ENCODE assay signal across 12 cellular contexts in genomic region chr3:20023663-20024417, GRCh38. TPM values are rescaled to one million over a fixed set of nuclear protein-coding genes. Genes with fewer than 3 reads are reported as not detected.
DNase-seq lines count a peak whose midpoint lies in the region; ATAC-seq and TF ChIP-seq lines count a peak whose summit lies in the region.
"Had no signal": no experiment of that assay in that cellular context is flagged by ENCODE, and none has a peak within 500 bp of the region (broad histone marks: within the 10 kb centered on the region; RNA-seq: fewer than 3 reads in every experiment).

No MANE protein-coding gene starts in this region.

- no peak overlapping the region for H3K4me3 ChIP-seq in colonic mucosa
- H3K4me3 ChIP-seq: skin epidermis had no signal

- DNase-seq in NCI-H82 (lab: John Stamatoyannopoulos, UW), result peak; percentile 66
- DNase-seq in colonic mucosa, result peak; percentile 45
- peak; percentile 42 to 62 for DNase-seq in lung microvascular endothelial cell (ENCODE audit: low read depth in 2 of 2)
- DNase-seq in superior temporal gyrus (ENCODE audit: extremely low spot score), result peak; percentile 67
- no peak for DNase-seq in GM20000 (ENCODE audit: low spot score)
- no peak for DNase-seq in stimulated activated CD4-positive, alpha-beta T cell treated with anti-CD3 and anti-CD28 coated beads, Interleukin-12 subunit alpha, Interleukin-12 subunit beta, amount 100 ng/mL, for 4 hours
- no peak for DNase-seq in GM03348 (ENCODE audit: low spot score)
- DNase-seq: NCI-H2227 treated with DMSO at 0.1 percent for 48 hours had no signal

- TF ChIP-seq CTCF in colonic mucosa (IDR thresholded peaks at IDR 0.05) (no peak), GM20000 (IDR thresholded peaks at IDR 0.05; ENCODE audit: extremely low read depth, missing control alignments) (no peak)

- H3K27me3 ChIP-seq in colonic mucosa, result no peaks in the 10 kb centered on the region

- intact Hi-C loops in colonic mucosa (cut with DNase I), result no loop called here

- no peak overlapping the region for H3K27ac ChIP-seq in colonic mucosa

- ATAC-seq in HG03442 (IDR thresholded peaks at IDR 0.05; ENCODE audit: unreplicated experiment), result no peak

- no peaks in the 10 kb centered on the region for H3K4me1 ChIP-seq in colonic mucosa

- no peak overlapping the region for H3K9ac ChIP-seq in colonic mucosa (ENCODE audit: low read depth in 2 of 2, low read length in 2 of 2)

- H3K9me3 ChIP-seq in colonic mucosa, result no peaks in the 10 kb centered on the region

- no peaks in the 10 kb centered on the region for H3K36me3 ChIP-seq in colonic mucosa

RNA-seq across cellular contexts. Expression of gene PP2D1, which starts 11.8 kb away (rescaled TPM):
- total RNA-seq in colonic mucosa, result not detected
- not detected in 2 replicates for total RNA-seq in lung microvascular endothelial cell
- total RNA-seq: astrocyte, Daoy had no signal

RNA-seq across cellular contexts. Expression of gene KAT2B, which starts 16.4 kb away (rescaled TPM):
- total RNA-seq in colonic mucosa (10 to 100 TPM in 1 of 2 donors, 1 to 10 TPM in 1; 8.5 to 25.9 TPM), lung microvascular endothelial cell (7.2 and 21.8 TPM in 2 replicates)

Comparison
In these comparisons a context has a peak if more than half of its experiments do, and no peak if none do; other contexts are left out.
1. DNase-seq: peak in NCI-H82 (single experiment), colonic mucosa (single experiment), lung microvascular endothelial cell (2 of 2) and superior temporal gyrus (single experiment); none in GM20000 (single experiment), stimulated activated CD4-positive, alpha-beta T cell treated with anti-CD3 and anti-CD28 coated beads, Interleukin-12 subunit alpha, Interleukin-12 subunit beta, amount 100 ng/mL, for 4 hours (single experiment) and GM03348 (single experiment).